ENCODE assay signal across 30 cellular contexts in the genomic region with DNA sequence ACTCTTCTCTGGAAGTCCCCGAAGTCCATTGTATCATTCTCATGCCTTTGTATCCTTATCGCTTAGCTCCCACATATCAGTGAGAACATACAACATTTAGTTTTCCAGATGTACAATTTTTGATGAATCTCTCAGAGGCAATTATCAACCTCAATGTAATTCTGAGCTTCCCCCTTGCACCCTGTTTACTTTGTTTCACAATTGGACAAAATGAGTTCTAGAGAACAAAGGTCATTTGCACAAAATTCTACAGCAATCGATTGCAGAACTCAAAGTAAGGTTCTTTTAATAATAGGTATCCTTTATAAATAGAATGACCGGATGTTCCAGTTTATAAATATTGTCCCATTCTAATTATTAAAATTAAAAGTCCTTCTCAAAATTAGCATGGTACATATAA.
"Had no signal": no experiment of that assay in that cellular context is flagged by ENCODE, and none has a peak within 500 bp of the region (broad histone marks: within the 10 kb centered on the region; RNA-seq: fewer than 3 reads in every experiment).

No MANE protein-coding gene starts in this region.

- H3K9me3 ChIP-seq: adrenal gland, ascending aorta, esophagus squamous epithelium, gastroesophageal sphincter had no signal

- H3K27me3 ChIP-seq: adrenal gland, ascending aorta, brain microvascular endothelial cell, esophagus squamous epithelium, gastroesophageal sphincter had no signal

- FAIRE-seq: bronchial epithelial cell had no signal

- DNase-seq: activated CD4-positive, alpha-beta memory T cell treated with anti-CD3 and anti-CD28 coated beads for 36 hours; activated CD4-positive, alpha-beta T cell treated with anti-CD3 and anti-CD28 coated beads for 36 hours; activated CD4-positive, alpha-beta T cell treated with anti-CD3 and anti-CD28 coated beads, Interleukin-2, amount 10 ng/mL, durations not matched to agents 24 days and 14 days; activated CD4-positive, CD25-positive, alpha-beta regulatory T cell; activated CD4-positive, CD25-positive, alpha-beta regulatory T cell treated with anti-CD3 and anti-CD28 coated beads, Interleukin-2, amount 50 U/mL, for 72 hours; activated CD8-positive, alpha-beta memory T cell treated with anti-CD3 and anti-CD28 coated beads, Interleukin-2, amount 10 ng/mL, durations not matched to agents 7 days and 5 days; activated CD8-positive, alpha-beta memory T cell treated with anti-CD3 and anti-CD28 coated beads, Interleukin-2, amount 50 U/mL, for 4 hours; activated CD8-positive, alpha-beta T cell treated with anti-CD3 and anti-CD28 coated beads, Interleukin-2, amount 10 ng/mL, durations not matched to agents 7 days and 5 days; activated effector memory CD4-positive, alpha-beta T cell treated with anti-CD3 and anti-CD28 coated beads, Interleukin-2, amount 50 U/mL, for 16 hours; activated naive CD4-positive, alpha-beta T cell treated with anti-CD3 and anti-CD28 coated beads for 36 hours; activated naive CD8-positive, alpha-beta T cell treated with anti-CD3 and anti-CD28 coated beads for 36 hours; activated naive CD8-positive, alpha-beta T cell treated with anti-CD3 and anti-CD28 coated beads, Interleukin-2, amount 50 U/mL, for 24 hours; activated T-cell treated with anti-CD3 and anti-CD28 coated beads, Interleukin-2, amount 50 U/mL, for 1 hour; activated T-cell treated with anti-CD3 and anti-CD28 coated beads, Interleukin-2, amount 50 U/mL, for 48 hours; adrenal gland; amygdala; brain microvascular endothelial cell; cortex of kidney; dermis blood vessel endothelial cell; effector CD4-positive, alpha-beta T cell; effector memory CD8-positive, alpha-beta T cell; esophagus squamous epithelium; foreskin melanocyte; T-helper 1 cell; T-helper 17 cell; T1000 had no signal

- H3K36me3 ChIP-seq: adrenal gland, ascending aorta, brain microvascular endothelial cell, esophagus squamous epithelium, gastroesophageal sphincter had no signal

- ATAC-seq: activated CD4-positive, alpha-beta T cell treated with anti-CD3 and anti-CD28 coated beads for 36 hours; activated CD8-positive, alpha-beta memory T cell treated with anti-CD3 and anti-CD28 coated beads, Interleukin-2, amount 10 ng/mL, durations not matched to agents 7 days and 5 days; activated CD8-positive, alpha-beta T cell treated with anti-CD3 and anti-CD28 coated beads, Interleukin-2, amount 10 ng/mL, durations not matched to agents 7 days and 5 days; activated naive CD8-positive, alpha-beta T cell treated with anti-CD3 and anti-CD28 coated beads, Interleukin-2, amount 50 U/mL, for 24 hours; effector memory CD8-positive, alpha-beta T cell; gastroesophageal sphincter; T-helper 17 cell had no signal

- H3K4me3 ChIP-seq: adrenal gland, ascending aorta, esophagus squamous epithelium, gastroesophageal sphincter had no signal

- H3K27ac ChIP-seq: adrenal gland, ascending aorta, brain microvascular endothelial cell, epithelial cell of prostate, esophagus squamous epithelium, gastroesophageal sphincter had no signal

- H3K4me1 ChIP-seq: adrenal gland, ascending aorta, esophagus squamous epithelium, gastroesophageal sphincter had no signal
